In the genomic region with DNA sequence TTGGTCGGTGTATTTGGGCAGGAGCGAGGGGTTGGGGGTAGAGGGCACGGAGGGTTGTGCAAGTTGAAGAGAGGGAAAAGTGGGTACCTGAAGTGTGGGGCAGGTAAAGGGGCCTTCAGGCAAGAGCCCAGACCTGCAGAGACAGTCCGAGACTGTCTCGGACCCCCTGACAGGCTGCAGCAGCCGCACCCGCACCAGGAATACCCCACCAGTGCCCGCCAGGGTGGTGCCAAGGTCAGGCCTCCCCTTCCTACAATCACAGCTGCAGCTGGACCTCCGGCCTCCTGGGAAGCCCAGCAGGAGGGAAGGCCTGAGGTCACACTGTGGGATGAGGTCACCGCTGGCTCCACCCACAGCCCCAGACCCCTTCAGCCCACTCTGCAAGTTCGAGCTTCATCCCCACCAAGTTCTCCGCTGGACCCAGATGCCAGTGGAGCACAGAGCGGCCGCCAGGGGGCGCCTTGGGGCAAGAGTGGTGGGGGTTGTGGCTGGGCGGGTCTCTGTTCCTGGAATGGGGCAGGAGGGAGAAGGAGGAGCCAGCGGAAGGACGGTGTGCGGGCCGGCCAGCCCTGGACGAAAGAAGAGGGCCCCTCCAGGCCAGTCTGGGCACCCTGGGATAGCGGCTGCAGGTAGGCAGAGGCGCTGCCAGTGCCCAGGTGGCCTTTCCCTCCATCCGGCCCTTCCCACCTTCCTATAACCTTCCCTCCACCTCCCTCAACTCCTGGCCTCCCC, we compare ENCODE assay signal across 8 cellular contexts. TPM values are rescaled to one million over a fixed set of nuclear protein-coding genes. Genes with fewer than 3 reads are reported as not detected.
DNase-seq lines count a peak whose midpoint lies in the region; TF ChIP-seq lines count a peak whose summit lies in the region.

TSS of gene HSD3B7 (plus strand) at position 539 of the 732 bp plus-strand sequence. CDS start 452 bp downstream, outside the sequence.

- H3K36me3 ChIP-seq in osteoblast (ENCODE audit: insufficient read depth, low read length): peaks cover 23% of the 10 kb centered on the region

- peaks cover 14% of the 10 kb centered on the region for H3K4me1 ChIP-seq in osteoblast (ENCODE audit: insufficient read depth, low read length)

- H3K79me2 ChIP-seq in osteoblast (ENCODE audit: insufficient read depth, low read length): no peaks in the 10 kb centered on the region

- H3K27me3 ChIP-seq in osteoblast (ENCODE audit: insufficient read depth, low read length): no peaks in the 10 kb centered on the region

- H3K4me3 ChIP-seq in GM12865 (ENCODE audit: low read depth, low read length) (no peak within 1 kb of the TSS), osteoblast (ENCODE audit: insufficient read depth, low read length) (peak within 1 kb of the TSS; percentile 70)

- TF ChIP-seq CTCF in GM12865 (IDR thresholded peaks at IDR 0.05; ENCODE audit: insufficient read depth, low read depth, low read length, missing control alignments) (peak; percentile 90), osteoblast (IDR thresholded peaks at IDR 0.05; ENCODE audit: extremely low read depth, low read depth, low read length) (peak; percentile 83)

- H4K20me1 ChIP-seq in osteoblast (ENCODE audit: insufficient read depth, low read length): no peaks in the 10 kb centered on the region

- peak within 1 kb of the TSS; percentile 84 for H3K4me2 ChIP-seq in osteoblast (ENCODE audit: insufficient read depth, low read length)

- no peaks in the 10 kb centered on the region for H3K9me3 ChIP-seq in osteoblast (ENCODE audit: low read depth, low read length)

- peak; percentile 79 for DNase-seq in GM12865 (ENCODE audit: low read depth)
- peak; percentile 35 to 48 for DNase-seq in Kasumi-1 (lab: John Stamatoyannopoulos, UW)
- peak; percentile 69 for DNase-seq in SK-N-DZ (ENCODE audit: low spot score)
- peak; percentile 51 to 84 (median 78) for DNase-seq in activated naive CD4-positive, alpha-beta T cell (lab: John Stamatoyannopoulos, UW)
- peak; percentile 84 for DNase-seq in glomerular visceral epithelial cell (ENCODE audit: extremely low spot score)
- peak; percentile 100 for DNase-seq in osteoblast (ENCODE audit: insufficient read length, low spot score, missing footprints)
- peak; percentile 72 for DNase-seq in superior temporal gyrus (ENCODE audit: extremely low spot score)
- DNase-seq in middle frontal gyrus (ENCODE audit: extremely low spot score, low spot score): no peak

- H3K27ac ChIP-seq in osteoblast (ENCODE audit: low read depth, low read length): peak within 1 kb of the TSS; percentile 45

- H2AFZ ChIP-seq in osteoblast (ENCODE audit: low read length): peak within 1 kb of the TSS; percentile 9

RNA-seq across cellular contexts. Expression of gene HSD3B7, which starts in this region (rescaled TPM):
- 1.6 and 2.3 TPM in 2 replicates for polyA plus RNA-seq in SK-N-DZ (2014; cell fraction: cytosol; rRNA removed)
- polyA plus RNA-seq in SK-N-DZ (2014; cell fraction: nucleus; rRNA removed): 8.9 and 12.2 TPM in 2 replicates
- total RNA-seq in osteoblast: 45.6 and 47.7 TPM in 2 replicates
